Comparison of ENCODE assay signal across 15 cellular contexts in the genomic region with DNA sequence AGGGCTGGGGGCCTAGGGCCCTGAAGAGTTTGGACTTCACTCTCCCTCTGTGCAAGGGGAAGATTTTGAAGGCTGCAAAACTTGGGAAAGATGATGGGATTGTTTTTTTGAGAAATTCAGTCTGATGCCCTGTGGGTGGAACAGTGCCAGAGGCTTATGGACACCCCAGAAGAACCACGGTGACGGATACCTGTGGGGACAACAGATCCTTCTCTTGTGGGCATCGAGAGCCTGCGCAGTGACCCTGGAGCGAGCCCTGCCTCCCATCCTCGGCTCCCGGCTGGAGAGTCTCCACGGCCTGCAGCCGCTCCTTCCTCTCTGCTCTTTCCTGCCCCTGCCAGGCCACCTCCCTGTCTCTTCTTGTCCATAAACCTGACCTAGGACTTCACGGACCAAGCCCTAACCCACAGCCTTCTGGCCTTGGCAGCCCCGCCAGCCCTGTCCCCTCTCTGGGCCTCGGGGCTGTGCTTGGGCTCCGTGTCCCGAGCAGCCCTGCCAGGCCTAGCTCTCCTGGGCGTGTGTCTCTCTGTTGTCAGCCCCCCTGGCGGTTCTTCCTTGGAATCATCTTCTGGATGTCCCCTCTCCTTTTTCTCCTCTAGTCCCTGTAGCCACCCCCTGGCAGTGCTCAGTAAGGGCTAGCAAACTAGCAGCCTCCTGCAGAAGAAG.
A peak's percentile ranks its signal among the peaks of the same experiment; 100 is the strongest.
DNase-seq lines count a peak whose midpoint lies in the region; ATAC-seq and TF ChIP-seq lines count a peak whose summit lies in the region.
"Had no signal": no experiment of that assay in that cellular context is flagged by ENCODE, and none has a peak within 500 bp of the region (broad histone marks: within the 10 kb centered on the region; RNA-seq: fewer than 3 reads in every experiment).

No MANE protein-coding gene starts in this region.

- peak overlapping the region; percentile 61 for H3K27ac Mint-ChIP-seq in central memory CD8-positive, alpha-beta T cell (ENCODE audit: low read depth)
- H3K27ac Mint-ChIP-seq in T-helper 17 cell = no peak overlapping the region
- H3K27ac Mint-ChIP-seq: activated B cell treated with CpG ODN at 0.5 μM for 24 hours had no signal

- H3K4me1 ChIP-seq in right atrium auricular region = peaks cover 0 to 20% of the 10 kb centered on the region in 2 donors

- H3K9me3 ChIP-seq in right atrium auricular region (no peaks in the 10 kb centered on the region), T-helper 17 cell (ENCODE audit: control insufficient read depth, low read length, poor library complexity, severe bottlenecking) (no peaks in the 10 kb centered on the region)
- H3K9me3 ChIP-seq: SJSA1 had no signal

- H3K4me3 ChIP-seq in BJ (ENCODE audit: low read depth, low read length) (no peak overlapping the region), right atrium auricular region (no peak overlapping the region)
- H3K4me3 ChIP-seq: SJSA1 had no signal

- no peaks in the 10 kb centered on the region for H3K9me3 Mint-ChIP-seq in central memory CD8-positive, alpha-beta T cell
- H3K9me3 Mint-ChIP-seq: activated B cell treated with CpG ODN at 0.5 μM for 24 hours had no signal

- DNase-seq in BJ (ENCODE audit: low read depth) = no peak
- no peak for DNase-seq in central memory CD8-positive, alpha-beta T cell (ENCODE audit: low spot score in 2 of 2)
- no peak for DNase-seq in right atrium auricular region (ENCODE audit: low spot score)
- DNase-seq in sciatic nerve (ENCODE audit: low spot score) = peak; percentile 57
- DNase-seq in T-helper 17 cell = no peak
- DNase-seq in activated CD4-positive, alpha-beta T cell treated with anti-CD3 and anti-CD28 coated beads, Interleukin-2, amount 50 U/mL, for 4 hours = no peak
- DNase-seq in activated T-cell treated with anti-CD3 and anti-CD28 coated beads, Interleukin-2, amount 50 U/mL, for 48 hours = no peak
- no peak for DNase-seq in T-helper 9 cell
- DNase-seq: activated B cell treated with CpG ODN at 0.5 μM for 24 hours; activated T-cell treated with anti-CD3 and anti-CD28 coated beads, Interleukin-2, amount 50 U/mL, for 1 hour; AML-193; EL; NCI-H1417; NCI-H526 treated with DMSO at 0.1 percent for 48 hours had no signal

- CTCF ChIA-PET in BJ (lab: Yijun Ruan, JAX) = interaction anchor here (1.1 kb wide), 1 partner anchor 13 kb away, joined by 3 read pairs; no protein-coding TSS in a partner anchor

- H3K27me3 ChIP-seq in BJ (ENCODE audit: control insufficient read depth, insufficient read depth, low read length) (no peaks in the 10 kb centered on the region), right atrium auricular region (no peaks in the 10 kb centered on the region)
- H3K27me3 ChIP-seq: SJSA1 had no signal

- no peak for ATAC-seq in central memory CD8-positive, alpha-beta T cell (replicated peaks; ENCODE audit: extremely low read depth, poor library complexity, severe bottlenecking)
- ATAC-seq in sciatic nerve (peak; percentile 61), T-helper 17 cell (no peak)

- no peaks in the 10 kb centered on the region for H3K27me3 Mint-ChIP-seq in central memory CD8-positive, alpha-beta T cell
- H3K27me3 Mint-ChIP-seq in T-helper 17 cell = no peaks in the 10 kb centered on the region
- H3K27me3 Mint-ChIP-seq: activated B cell treated with CpG ODN at 0.5 μM for 24 hours had no signal

- H3K36me3 ChIP-seq in BJ (ENCODE audit: control insufficient read depth, insufficient read depth, low read length) (no peaks in the 10 kb centered on the region), right atrium auricular region (no peaks in the 10 kb centered on the region)
- H3K36me3 ChIP-seq: SJSA1 had no signal

- intact Hi-C loops in sciatic nerve (cut with DNase I) = no loop called here

- H3K4me1 Mint-ChIP-seq in central memory CD8-positive, alpha-beta T cell = peaks cover 11% of the 10 kb centered on the region
- peaks cover 7% of the 10 kb centered on the region for H3K4me1 Mint-ChIP-seq in T-helper 17 cell

- POLR2A ChIA-PET in BJ (lab: Charles Lee) = interaction anchor here (0.7 kb wide), 1 partner anchor 497 kb away, joined by 5 read pairs; no protein-coding TSS in a partner anchor

- peak overlapping the region; percentile 23 to 56 for H3K27ac ChIP-seq in right atrium auricular region

- H3K36me3 Mint-ChIP-seq in central memory CD8-positive, alpha-beta T cell (ENCODE audit: insufficient read depth) = peaks cover 4% of the 10 kb centered on the region
- H3K36me3 Mint-ChIP-seq in T-helper 17 cell (ENCODE audit: low read depth) = no peaks in the 10 kb centered on the region

- TF ChIP-seq CTCF in BJ (IDR thresholded peaks at IDR 0.05; ENCODE audit: insufficient read depth, low read depth, low read length) = peak; percentile 7; the same call in 1 of the 2 replicates
- TF ChIP-seq CTCF in right atrium auricular region (IDR thresholded peaks at IDR 0.05) = no peak

- H3K4me3 Mint-ChIP-seq in central memory CD8-positive, alpha-beta T cell = no peak overlapping the region
- H3K4me3 Mint-ChIP-seq in T-helper 17 cell = no peak overlapping the region
- H3K4me3 Mint-ChIP-seq: activated B cell treated with CpG ODN at 0.5 μM for 24 hours had no signal
